8 cellular contexts compared by ENCODE assay signal in genomic region chr18:62716679-62717058, GRCh38. TPM values are rescaled to one million over a fixed set of nuclear protein-coding genes. Genes with fewer than 3 reads are reported as not detected.
DNase-seq lines count a peak whose midpoint lies in the region; ATAC-seq, FAIRE-seq and TF ChIP-seq lines count a peak whose summit lies in the region.

No MANE protein-coding gene starts in this region.

- no peak overlapping the region for H3K27ac Mint-ChIP-seq in activated CD4-positive, alpha-beta memory T cell treated with anti-CD3 and anti-CD28 coated beads for 36 hours

- peaks cover 2% of the 10 kb centered on the region for H3K27me3 Mint-ChIP-seq in activated CD4-positive, alpha-beta memory T cell treated with anti-CD3 and anti-CD28 coated beads for 36 hours

- H3K4me1 Mint-ChIP-seq in activated CD4-positive, alpha-beta memory T cell treated with anti-CD3 and anti-CD28 coated beads for 36 hours (ENCODE audit: low read depth): peaks cover 39% of the 10 kb centered on the region

- POLR2A ChIA-PET in activated CD4-positive, alpha-beta memory T cell treated with anti-CD3 and anti-CD28 coated beads for 36 hours (lab: Charles Lee): interaction anchor here (1.5 to 2.0 kb wide), 2 partner anchors 78 to 128 kb away, joined by 3 to 5 read pairs; no protein-coding TSS in a partner anchor
- POLR2A ChIA-PET in endothelial cell of umbilical vein (lab: Charles Lee): interaction anchor here (0.9 kb wide), 1 partner anchor 70 kb away, joined by 9 read pairs; no protein-coding TSS in a partner anchor

- H3K9ac ChIP-seq in endothelial cell of umbilical vein (replicated peaks; ENCODE audit: extremely low read depth, insufficient read depth, low read length): no peak overlapping the region

- no peaks in the 10 kb centered on the region for H3K79me2 ChIP-seq in endothelial cell of umbilical vein (ENCODE audit: control insufficient read depth, insufficient read depth, low read length)

- ATAC-seq in GM18505 (IDR thresholded peaks at IDR 0.05; ENCODE audit: unreplicated experiment) (peak; percentile 27), thoracic aorta (ENCODE audit: insufficient number of reproducible peaks, low FRiP score, low read depth) (no peak)

- CTCF ChIA-PET in activated CD4-positive, alpha-beta memory T cell treated with anti-CD3 and anti-CD28 coated beads for 36 hours (lab: Charles Lee): interaction anchor here (0.6 to 2.5 kb wide), 8 partner anchors 9 to 266 kb away, joined by 3 to 65 read pairs (median 7); no protein-coding TSS in a partner anchor
- CTCF ChIA-PET in endothelial cell of umbilical vein (lab: Charles Lee): interaction anchor here (0.7 to 6.7 kb wide), 15 partner anchors 13 to 264 kb away, joined by 3 to 169 read pairs (median 4); no protein-coding TSS in a partner anchor

- no TSS peak for BruUV-seq in endothelial cell of umbilical vein (replicated peaks; lab: Mats Ljungman, UMichigan)

- H3K9me1 ChIP-seq in endothelial cell of umbilical vein (replicated peaks; ENCODE audit: control insufficient read depth, extremely low read depth, insufficient read depth, low read length): no peaks in the 10 kb centered on the region

- no peaks in the 10 kb centered on the region for H3K9me3 Mint-ChIP-seq in activated CD4-positive, alpha-beta memory T cell treated with anti-CD3 and anti-CD28 coated beads for 36 hours

- H2AFZ ChIP-seq in endothelial cell of umbilical vein (ENCODE audit: low read depth, low read length): peak overlapping the region; percentile 72

- H3K4me2 ChIP-seq in endothelial cell of umbilical vein (ENCODE audit: insufficient read depth, low read length): peak overlapping the region; percentile 43

- peak overlapping the region; percentile 32 for H3K4me3 Mint-ChIP-seq in activated CD4-positive, alpha-beta memory T cell treated with anti-CD3 and anti-CD28 coated beads for 36 hours

- H3K9me3 ChIP-seq in endothelial cell of umbilical vein (replicated peaks; ENCODE audit: control insufficient read depth, insufficient read depth, low read length) (no peaks in the 10 kb centered on the region), mononuclear cell (ENCODE audit: low read depth, low read length) (no peaks in the 10 kb centered on the region), thoracic aorta (no peaks in the 10 kb centered on the region)

- TF ChIP-seq POLR2A in GM18505 (IDR thresholded peaks at IDR 0.05; ENCODE audit: borderline replicate concordance, extremely low read depth, insufficient read depth, insufficient read length): no peak
- no peak for TF ChIP-seq POLR2A in endothelial cell of umbilical vein (IDR thresholded peaks at IDR 0.05; ENCODE audit: low read depth, low read length)

- H3K4me3 ChIP-seq in LNCaP clone FGC (ENCODE audit: low read depth, low read length) (peak overlapping the region; percentile 51), endothelial cell of umbilical vein (replicated peaks in 1 of 3; ENCODE audit: insufficient read depth in 1 of 3, low read depth in 1 of 3, low read length in 3 of 3) (peak overlapping the region; percentile 31 to 76 (median 51)), mononuclear cell (ENCODE audit: low read length) (peak overlapping the region; percentile 52), thoracic aorta (peak overlapping the region; percentile 85)

- no peaks in the 10 kb centered on the region for H3K27me3 ChIP-seq in endothelial cell of umbilical vein (ENCODE audit: control insufficient read depth in 2 of 2, insufficient read depth in 2 of 2, low read length in 2 of 2)
- H3K27me3 ChIP-seq in mononuclear cell (ENCODE audit: insufficient read depth, low read length): no peaks in the 10 kb centered on the region
- no peaks in the 10 kb centered on the region for H3K27me3 ChIP-seq in thoracic aorta (replicated peaks; ENCODE audit: insufficient read depth)

- H4K20me1 ChIP-seq in endothelial cell of umbilical vein (replicated peaks; ENCODE audit: control insufficient read depth, extremely low read depth, insufficient read depth, low read length): no peaks in the 10 kb centered on the region

- in situ Hi-C loops in ACHN (cut with HindIII; ENCODE audit: low pct_ligation_motif_present, low pct_unique_long_range_greater_than_20kb, low sequenced_read_pairs): no loop called here

- intact Hi-C loops in activated CD4-positive, alpha-beta memory T cell treated with anti-CD3 and anti-CD28 coated beads for 36 hours (cut with micrococcal nuclease): loop anchor here (1.0 to 5.0 kb wide), 6 partner anchors 25 to 446 kb away; partner anchors contain the start of gene TNFRSF11A
- intact Hi-C loops in endothelial cell of umbilical vein (cut with micrococcal nuclease): loop anchor here (5.0 kb wide), 3 partner anchors 106 to 221 kb away; partner anchors contain the start of gene ZCCHC2

- H3K27ac ChIP-seq in endothelial cell of umbilical vein (ENCODE audit: insufficient read depth, low read depth, low read length) (no peak overlapping the region), thoracic aorta (no peak overlapping the region)

- dilution Hi-C loops in endothelial cell of umbilical vein (cut with MboI; ENCODE audit: extremely low pct_ligation_motif_present, low sequenced_read_pairs): no loop called here

- no peak for FAIRE-seq in endothelial cell of umbilical vein (lab: Jason Lieb, UNC)

- peak; percentile 13; the same call in 1 of the 2 replicates for TF ChIP-seq CTCF in LNCaP clone FGC (IDR thresholded peaks at IDR 0.05; ENCODE audit: control insufficient read depth, extremely low read depth, insufficient read depth)
- peak in 1 of 2 donors; percentile 35 for TF ChIP-seq CTCF in endothelial cell of umbilical vein (IDR thresholded peaks at IDR 0.05; ENCODE audit: extremely low read depth in 1 of 2, insufficient read depth in 1 of 2, low read depth in 1 of 2, low read length in 2 of 2)
- TF ChIP-seq CTCF in thoracic aorta (IDR thresholded peaks at IDR 0.05): no peak

- peak; percentile 34 for DNase-seq in ACHN
- DNase-seq in LNCaP clone FGC (ENCODE audit: low read depth): no peak
- DNase-seq in activated CD4-positive, alpha-beta memory T cell treated with anti-CD3 and anti-CD28 coated beads for 36 hours: peak; percentile 49
- DNase-seq in endothelial cell of umbilical vein (ENCODE audit: low read depth, low spot score): peak; percentile 46
- DNase-seq in thoracic aorta (ENCODE audit: low spot score): no peak
- no peak for DNase-seq in cortex of kidney (lab: John Stamatoyannopoulos, UW)

- H3K36me3 ChIP-seq in endothelial cell of umbilical vein (ENCODE audit: control insufficient read depth in 2 of 2, extremely low read depth in 1 of 2, insufficient read depth in 2 of 2, low read length in 2 of 2): no peaks in the 10 kb centered on the region
- no peaks in the 10 kb centered on the region for H3K36me3 ChIP-seq in thoracic aorta

- H3K36me3 Mint-ChIP-seq in activated CD4-positive, alpha-beta memory T cell treated with anti-CD3 and anti-CD28 coated beads for 36 hours: no peaks in the 10 kb centered on the region

- H3K4me1 ChIP-seq in endothelial cell of umbilical vein (ENCODE audit: control insufficient read depth, extremely low read depth, insufficient read depth, low read length) (peaks cover 20% of the 10 kb centered on the region), mononuclear cell (ENCODE audit: insufficient read depth, low read length) (peaks cover 14% of the 10 kb centered on the region), thoracic aorta (ENCODE audit: control insufficient read depth in 1 of 2, low read depth in 2 of 2) (peaks cover 9 to 36% of the 10 kb centered on the region in 2 donors)

TF ChIP-seq in endothelial cell of umbilical vein, 7 proteins besides CTCF, POLR2A, EP300 and RAD21:
- TF ChIP-seq GATA2 (IDR thresholded peaks at IDR 0.05; ENCODE audit: insufficient read depth, insufficient read length, low read depth, low read length) (no peak), FOS (IDR thresholded peaks at IDR 0.05; ENCODE audit: borderline replicate concordance, insufficient read depth, low read length) (no peak), JUN (IDR thresholded peaks at IDR 0.05; ENCODE audit: borderline replicate concordance, insufficient read depth, insufficient read length, low read depth) (no peak), POLR2AphosphoS5 (IDR thresholded peaks at IDR 0.05; ENCODE audit: insufficient read depth, low read depth, low read length) (no peak), MYC (IDR thresholded peaks at IDR 0.05; ENCODE audit: low read depth, low read length) (no peak), EZH2 (IDR thresholded peaks at IDR 0.05; ENCODE audit: borderline replicate concordance, low read depth, low read length, severe bottlenecking) (no peak), MAX (IDR thresholded peaks at IDR 0.05; ENCODE audit: insufficient read depth, insufficient read length) (no peak)

RNA-seq across cellular contexts. Expression of gene PHLPP1, which starts 1.3 kb away (rescaled TPM):
- 1 to 10 TPM; 8.0 to 8.7 TPM for total RNA-seq in activated CD4-positive, alpha-beta memory T cell treated with anti-CD3 and anti-CD28 coated beads for 36 hours
- total RNA-seq in endothelial cell of umbilical vein: 10.8 and 11.2 TPM in 2 replicates
- 4.0 and 4.4 TPM in 2 replicates for polyA plus RNA-seq in endothelial cell of umbilical vein
- polyA plus RNA-seq in endothelial cell of umbilical vein (2011; cell fraction: cytosol; rRNA removed): 4.8 and 4.9 TPM in 2 replicates
- 7.3 and 7.5 TPM in 2 replicates for polyA plus RNA-seq in endothelial cell of umbilical vein (2011; cell fraction: nucleus; rRNA removed)
- polyA plus RNA-seq in endothelial cell of umbilical vein (2012): 4.4 and 4.6 TPM in 2 replicates
- polyA minus RNA-seq in endothelial cell of umbilical vein: 11.4 and 17.8 TPM in 2 replicates
- polyA minus RNA-seq in endothelial cell of umbilical vein (2011; cell fraction: cytosol; rRNA and poly(A)+ RNA removed): 12.9 TPM
- polyA minus RNA-seq in endothelial cell of umbilical vein (2011; cell fraction: nucleus; rRNA and poly(A)+ RNA removed): 19.1 and 29.4 TPM in 2 replicates
- 9.1 TPM for total RNA-seq in mononuclear cell
- total RNA-seq in thoracic aorta: 10 to 100 TPM in 1 of 2 donors, 1 to 10 TPM in 1; 8.1 to 11.6 TPM

Comparison
In these comparisons a context has a peak if more than half of its experiments do, and no peak if none do; other contexts are left out.
1. DNase-seq: peak in ACHN (single experiment), activated CD4-positive, alpha-beta memory T cell treated with anti-CD3 and anti-CD28 coated beads for 36 hours (single experiment) and endothelial cell of umbilical vein (single experiment); none in LNCaP clone FGC (single experiment), thoracic aorta (single experiment) and cortex of kidney (single experiment).
2. Peak in every context shown above with its lines, with median percentiles within 50 percentile points of each other: H3K4me3 ChIP-seq.